ENCODE assay signal across 9 cellular contexts in the genomic region with DNA sequence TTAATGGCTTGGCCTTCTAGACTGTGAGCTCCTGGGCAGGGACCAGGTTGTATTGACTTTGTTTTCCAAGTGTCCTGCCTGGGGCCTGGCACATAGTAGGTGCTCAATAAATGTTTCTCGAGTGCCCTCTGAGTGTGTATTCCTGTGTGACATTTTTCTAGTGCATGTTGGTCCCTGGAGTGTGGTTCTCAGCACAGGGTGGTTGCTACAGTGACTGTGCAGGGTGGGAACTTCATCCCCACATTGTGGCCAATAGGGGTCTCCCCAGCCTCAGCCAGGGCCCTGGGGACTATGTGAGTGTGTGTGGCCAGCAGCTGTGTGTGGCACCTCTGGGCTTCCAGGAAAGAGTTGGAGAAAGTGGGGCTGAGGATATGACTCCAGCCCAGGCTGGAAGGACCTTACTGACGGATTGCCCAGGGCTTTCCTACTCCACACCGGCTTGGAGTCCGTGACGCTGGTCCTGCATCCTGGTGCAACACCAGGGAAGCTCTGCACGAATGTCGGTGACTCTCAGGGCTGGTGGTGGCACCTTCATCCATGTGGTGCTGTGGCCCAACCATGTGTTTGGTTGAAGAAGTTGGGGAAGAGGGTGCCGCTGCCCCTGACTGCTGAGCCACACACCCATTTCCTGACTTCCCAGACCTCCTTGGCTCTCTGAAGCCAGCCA. TPM values are rescaled to one million over a fixed set of nuclear protein-coding genes. Genes with fewer than 3 reads are reported as not detected.
DNase-seq lines count a peak whose midpoint lies in the region; ATAC-seq and TF ChIP-seq lines count a peak whose summit lies in the region.
"Had no signal": no experiment of that assay in that cellular context is flagged by ENCODE, and none has a peak within 500 bp of the region (broad histone marks: within the 10 kb centered on the region; RNA-seq: fewer than 3 reads in every experiment).

No MANE protein-coding gene starts in this region.

- TF ChIP-seq CTCF in osteocyte (IDR thresholded peaks at IDR 0.05), result peak; percentile 39

- peak overlapping the region; percentile 17 for H3K27ac Mint-ChIP-seq in osteocyte (ENCODE audit: unreplicated experiment)

- no peak overlapping the region for H3K4me3 ChIP-seq in ectodermal cell (ENCODE audit: insufficient read depth, low read depth, low read length)
- H3K4me3 ChIP-seq: lower lobe of right lung had no signal

- no peak for ATAC-seq in HG02798 (IDR thresholded peaks at IDR 0.05; ENCODE audit: poor library complexity, unreplicated experiment)
- no peak for ATAC-seq in GM21390 (IDR thresholded peaks at IDR 0.05; ENCODE audit: unreplicated experiment)

- no peaks in the 10 kb centered on the region for H3K9me3 Mint-ChIP-seq in osteocyte (ENCODE audit: unreplicated experiment)

- peaks cover 9% of the 10 kb centered on the region for H3K36me3 Mint-ChIP-seq in osteocyte (ENCODE audit: unreplicated experiment)

- H3K27me3 ChIP-seq in ectodermal cell (ENCODE audit: control insufficient read depth, insufficient read depth, low read length, poor library complexity, severe bottlenecking), result no peaks in the 10 kb centered on the region

- 93 to 94% methylated on average over 8 of the region's 8 CpGs for WGBS in ectodermal cell, 2 experiments

- H3K4me3 Mint-ChIP-seq in osteocyte (ENCODE audit: unreplicated experiment), result no peak overlapping the region

- H3K4me1 Mint-ChIP-seq in osteocyte (ENCODE audit: unreplicated experiment), result no peaks in the 10 kb centered on the region

- no peaks in the 10 kb centered on the region for H3K9me3 ChIP-seq in ectodermal cell (ENCODE audit: control insufficient read depth, low read length)
- H3K9me3 ChIP-seq: lower lobe of right lung had no signal

- H3K27ac ChIP-seq in ectodermal cell (ENCODE audit: insufficient read depth, low read depth, low read length, poor library complexity, severe bottlenecking), result peak overlapping the region; percentile 60
- H3K27ac ChIP-seq: lower lobe of right lung had no signal

- no peaks in the 10 kb centered on the region for H3K27me3 Mint-ChIP-seq in osteocyte (ENCODE audit: unreplicated experiment)

- no peaks in the 10 kb centered on the region for H3K4me1 ChIP-seq in ectodermal cell (ENCODE audit: control insufficient read depth, insufficient read depth, low read length)
- H3K4me1 ChIP-seq: lower lobe of right lung had no signal

- DNase-seq in NCI-H748 (lab: John Stamatoyannopoulos, UW; ENCODE audit: unreplicated experiment) (peak; percentile 25), NCI-H748 treated with DMSO at 0.1 percent for 48 hours (lab: John Stamatoyannopoulos, UW) (no peak), MV-4-11 (lab: John Stamatoyannopoulos, UW) (peak; percentile 41), osteocyte (ENCODE audit: extremely low spot score, unreplicated experiment) (no peak), COR-L47 (lab: John Stamatoyannopoulos, UW) (no peak)
- DNase-seq: lower lobe of right lung had no signal

- peaks cover 4% of the 10 kb centered on the region for H3K36me3 ChIP-seq in ectodermal cell (ENCODE audit: control insufficient read depth, insufficient read depth, low read length)

RNA-seq across cellular contexts. Expression of a gene that starts 9.0 kb away (rescaled TPM):
- polyA plus RNA-seq in ectodermal cell (2013, experiment 1 of 4), result 35.8 TPM
- polyA plus RNA-seq in ectodermal cell (2013, experiment 2 of 4), result 38.6 TPM
- polyA plus RNA-seq in ectodermal cell (2013, experiment 3 of 4), result 26.4 TPM
- polyA plus RNA-seq in ectodermal cell (2013, experiment 4 of 4), result 26.1 TPM
- total RNA-seq in osteocyte, result 31.8 and 33.4 TPM in 2 replicates

RNA-seq across cellular contexts. Expression of a gene that starts 16.7 kb away (rescaled TPM):
- polyA plus RNA-seq in ectodermal cell (2013, experiment 1 of 4), result 86.7 TPM
- 87.0 TPM for polyA plus RNA-seq in ectodermal cell (2013, experiment 2 of 4)
- 59.7 TPM for polyA plus RNA-seq in ectodermal cell (2013, experiment 3 of 4)
- polyA plus RNA-seq in ectodermal cell (2013, experiment 4 of 4), result 64.9 TPM
- total RNA-seq in osteocyte, result 32.1 and 33.5 TPM in 2 replicates

Comparison
In these comparisons a context has a peak if more than half of its experiments do, and no peak if none do; other contexts are left out.
1. DNase-seq: peak in NCI-H748 (single experiment) and MV-4-11 (single experiment); none in NCI-H748 treated with DMSO at 0.1 percent for 48 hours (single experiment), osteocyte (single experiment) and COR-L47 (single experiment).